10 cellular contexts compared by ENCODE assay signal in genomic region chr7:50317221-50317678, GRCh38. TPM values are rescaled to one million over a fixed set of nuclear protein-coding genes. Genes with fewer than 3 reads are reported as not detected.
DNase-seq lines count a peak whose midpoint lies in the region; ATAC-seq and TF ChIP-seq lines count a peak whose summit lies in the region.
"Had no signal": no experiment of that assay in that cellular context is flagged by ENCODE, and none has a peak within 500 bp of the region (broad histone marks: within the 10 kb centered on the region; RNA-seq: fewer than 3 reads in every experiment).

No MANE protein-coding gene starts in this region.

- no peaks in the 10 kb centered on the region for H3K9me3 Mint-ChIP-seq in T-helper 2 cell treated with Interferon-gamma antibody and Interleukin-4, amounts not matched to agents 5 μg/mL and 100 μg/mL, for 36 hours

- peak; percentile 78 for ATAC-seq in HG02938 (IDR thresholded peaks at IDR 0.05; ENCODE audit: unreplicated experiment)
- ATAC-seq in stimulated activated naive CD8-positive, alpha-beta T cell treated with anti-CD3 and anti-CD28 coated beads, Interleukin-15, Interleukin-2, amounts not matched to agents 100 U/mL and 50 U/mL, for 24 hours, result peak; percentile 79

- H3K4me1 Mint-ChIP-seq in T-helper 2 cell treated with Interferon-gamma antibody and Interleukin-4, amounts not matched to agents 5 μg/mL and 100 μg/mL, for 36 hours (ENCODE audit: low read depth), result peaks cover 91% of the 10 kb centered on the region

- H3K4me3 ChIP-seq in dorsolateral prefrontal cortex (no peak overlapping the region), H7 (ENCODE audit: insufficient read depth, low read depth, low read length) (no peak overlapping the region)

- peaks cover 92% of the 10 kb centered on the region for H3K36me3 Mint-ChIP-seq in T-helper 2 cell treated with Interferon-gamma antibody and Interleukin-4, amounts not matched to agents 5 μg/mL and 100 μg/mL, for 36 hours (ENCODE audit: low read depth)

- TF ChIP-seq CTCF in dorsolateral prefrontal cortex (IDR thresholded peaks at IDR 0.05 in 54 of 56, conservative IDR thresholded peaks at IDR 0.05 in 2 of 56; ENCODE audit: low read depth in 1 of 56, partially characterized antibody in 56 of 56), result no peak

- intact Hi-C loops in dorsolateral prefrontal cortex (cut with DNase I), result no loop called here

- DNase-seq in activated CD8-positive, alpha-beta memory T cell treated with anti-CD3 and anti-CD28 coated beads, Interleukin-2, amount 50 U/mL, for 48 hours, result peak; percentile 52
- no peak for DNase-seq in activated CD8-positive, alpha-beta memory T cell treated with anti-CD3 and anti-CD28 coated beads for 24 hours
- DNase-seq in T-helper 2 cell treated with Interferon-gamma antibody and Interleukin-4, amounts not matched to agents 5 μg/mL and 100 μg/mL, for 36 hours (ENCODE audit: low spot score), result peak; percentile 65
- no peak for DNase-seq in stimulated activated naive CD8-positive, alpha-beta T cell treated with anti-CD3 and anti-CD28 coated beads, Interleukin-15, Interleukin-2, amounts not matched to agents 100 U/mL and 50 U/mL, for 24 hours
- DNase-seq in dorsolateral prefrontal cortex, result no peak
- DNase-seq in H7, result no peak
- no peak for DNase-seq in midbrain (lab: John Stamatoyannopoulos, UW)
- DNase-seq: SW 1271 had no signal

- H3K4me3 Mint-ChIP-seq in T-helper 2 cell treated with Interferon-gamma antibody and Interleukin-4, amounts not matched to agents 5 μg/mL and 100 μg/mL, for 36 hours, result peak overlapping the region; percentile 81

- H3K27ac Mint-ChIP-seq in T-helper 2 cell treated with Interferon-gamma antibody and Interleukin-4, amounts not matched to agents 5 μg/mL and 100 μg/mL, for 36 hours, result peak overlapping the region; percentile 97

- H3K36me3 ChIP-seq in H7 (replicated peaks; ENCODE audit: control insufficient read depth, insufficient read depth, low read length), result no peaks in the 10 kb centered on the region

- H3K27me3 ChIP-seq in dorsolateral prefrontal cortex (peaks cover 0 to 30% (median 3%) of the 10 kb centered on the region in 45 donors), H7 (ENCODE audit: control insufficient read depth, insufficient read depth, low read length) (no peaks in the 10 kb centered on the region)

- H3K27me3 Mint-ChIP-seq in T-helper 2 cell treated with Interferon-gamma antibody and Interleukin-4, amounts not matched to agents 5 μg/mL and 100 μg/mL, for 36 hours (ENCODE audit: low read depth), result no peaks in the 10 kb centered on the region

- H3K27ac ChIP-seq in dorsolateral prefrontal cortex, result no peak overlapping the region

RNA-seq across cellular contexts. Expression of gene IKZF1, which starts 12.7 kb away (rescaled TPM):
- total RNA-seq in dorsolateral prefrontal cortex, result 10 to 100 TPM in 18 of 120 experiments, 1 to 10 TPM in 102; 1.7 to 15.4 (median 6.4) TPM
- 0.81 and 1.4 TPM in 2 replicates for total RNA-seq in H7 (2014; rRNA removed; shearing (Covaris generic))
- total RNA-seq: HT-29 had no signal

Comparison
In these comparisons a context has a peak if more than half of its experiments do, and no peak if none do; other contexts are left out.
1. DNase-seq: peak in activated CD8-positive, alpha-beta memory T cell treated with anti-CD3 and anti-CD28 coated beads, Interleukin-2, amount 50 U/mL, for 48 hours (single experiment) and T-helper 2 cell treated with Interferon-gamma antibody and Interleukin-4, amounts not matched to agents 5 μg/mL and 100 μg/mL, for 36 hours (single experiment); none in activated CD8-positive, alpha-beta memory T cell treated with anti-CD3 and anti-CD28 coated beads for 24 hours (single experiment), stimulated activated naive CD8-positive, alpha-beta T cell treated with anti-CD3 and anti-CD28 coated beads, Interleukin-15, Interleukin-2, amounts not matched to agents 100 U/mL and 50 U/mL, for 24 hours (single experiment), dorsolateral prefrontal cortex (0 of 10), H7 (single experiment) and midbrain (single experiment).